Comparison of ENCODE assay signal across 8 cellular contexts in the genomic region with DNA sequence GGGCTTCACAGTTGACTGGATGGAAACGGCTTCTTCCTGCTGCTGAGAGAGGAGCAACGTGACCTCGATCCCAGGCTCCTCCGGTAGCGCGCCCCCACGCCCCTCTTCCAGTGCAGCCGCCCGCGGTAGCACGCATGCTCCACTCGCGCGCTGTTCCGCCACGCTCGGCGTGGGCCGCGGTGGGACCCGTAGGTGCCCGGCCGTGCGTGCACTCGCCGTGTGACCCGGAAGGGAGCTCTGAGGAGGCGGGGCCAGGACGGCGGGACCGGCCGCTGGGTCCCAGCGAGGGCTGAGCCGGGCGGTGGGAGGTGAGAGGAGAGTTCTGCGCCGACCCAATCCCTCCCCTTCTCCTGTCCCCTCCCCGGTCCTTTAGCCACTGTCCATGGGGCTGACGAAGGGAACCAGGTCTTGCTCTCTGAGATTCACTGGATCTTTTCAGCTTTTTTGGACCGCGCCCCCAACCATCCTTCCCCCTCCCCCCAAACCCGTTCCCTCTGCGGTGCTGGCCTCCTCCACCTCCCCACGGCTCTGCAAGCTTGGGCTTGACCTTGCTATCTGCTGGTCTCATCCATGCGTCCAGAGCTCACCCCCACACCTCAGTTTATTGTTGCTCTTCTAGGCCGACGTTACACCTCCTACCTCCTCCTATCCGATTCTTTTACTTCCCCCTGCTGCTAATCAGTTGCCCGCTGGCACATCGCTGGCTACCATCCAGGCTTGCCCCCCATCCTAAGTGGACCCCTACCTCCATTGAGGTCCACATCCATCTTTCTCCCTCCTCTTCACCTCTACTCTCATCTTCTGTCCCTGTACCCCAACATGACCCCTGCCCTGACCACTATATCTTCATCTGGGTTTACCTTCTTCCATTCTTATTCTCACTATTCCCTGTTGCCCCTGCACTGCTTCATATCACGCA. TPM values are rescaled to one million over a fixed set of nuclear protein-coding genes. Genes with fewer than 3 reads are reported as not detected.
DNase-seq lines count a peak whose midpoint lies in the region; ATAC-seq and TF ChIP-seq lines count a peak whose summit lies in the region.

CUL9 (plus strand) TSS at position 255 of the 919 bp plus-strand sequence. CDS start 2,115 bp downstream, outside the sequence.

- peak within 1 kb of the TSS; percentile 78 for H3K27ac ChIP-seq in CD4-positive, alpha-beta memory T cell (ENCODE audit: low read depth, low read length)
- H3K27ac ChIP-seq in PC-3 (ENCODE audit: low read length), result peak within 1 kb of the TSS; percentile 22; the same call in 1 of the 2 replicates
- H3K27ac ChIP-seq in esophagus (ENCODE audit: low read depth in 2 of 2, low read length in 1 of 2), result peak within 1 kb of the TSS; percentile 85 to 87

- TF ChIP-seq CTCF in PC-3 (conservative IDR thresholded peaks at IDR 0.05; ENCODE audit: low read depth, low read length), result no peak

- H3K27me3 ChIP-seq in CD4-positive, alpha-beta memory T cell (ENCODE audit: insufficient read depth, low read length), result no peaks in the 10 kb centered on the region
- no peaks in the 10 kb centered on the region for H3K27me3 ChIP-seq in PC-3 (ENCODE audit: low read length)
- H3K27me3 ChIP-seq in esophagus (ENCODE audit: control insufficient read depth in 1 of 2, insufficient read depth in 2 of 2, low read length in 2 of 2), result no peaks in the 10 kb centered on the region
- H3K27me3 ChIP-seq in mucosa of stomach (ENCODE audit: control insufficient read depth, insufficient read depth, low read length), result no peaks in the 10 kb centered on the region

- peaks cover 57% of the 10 kb centered on the region for H3K4me1 ChIP-seq in CD4-positive, alpha-beta memory T cell (ENCODE audit: insufficient read depth, low read length)
- H3K4me1 ChIP-seq in PC-3 (ENCODE audit: insufficient read depth, low read length) (peaks cover 13% of the 10 kb centered on the region), esophagus (ENCODE audit: control insufficient read depth in 2 of 2, insufficient read depth in 2 of 2, low read length in 1 of 2) (peaks cover 6 to 10% of the 10 kb centered on the region in 2 donors), mucosa of stomach (ENCODE audit: control insufficient read depth, insufficient read depth, low read length) (peaks cover 10% of the 10 kb centered on the region)

- no peaks in the 10 kb centered on the region for H4K20me1 ChIP-seq in PC-3 (ENCODE audit: low read length)

- peak within 1 kb of the TSS; percentile 79 for H3K9ac ChIP-seq in PC-3 (ENCODE audit: low read length)
- H3K9ac ChIP-seq in mucosa of stomach (ENCODE audit: low read length), result peak within 1 kb of the TSS; percentile 69

- H3K27me3 Mint-ChIP-seq in CD4-positive, alpha-beta memory T cell, result no peaks in the 10 kb centered on the region
- no peaks in the 10 kb centered on the region for H3K27me3 Mint-ChIP-seq in activated T-cell treated with anti-CD3 and anti-CD28 coated beads, Interleukin-2, amount 50 U/mL, for 4 hours (ENCODE audit: low read depth)

- H3K4me3 Mint-ChIP-seq in CD4-positive, alpha-beta memory T cell, result peak within 1 kb of the TSS; percentile 83 to 96 (median 91)
- peak within 1 kb of the TSS; percentile 89 for H3K4me3 Mint-ChIP-seq in activated T-cell treated with anti-CD3 and anti-CD28 coated beads, Interleukin-2, amount 50 U/mL, for 4 hours

- no peaks in the 10 kb centered on the region for H3K9me3 Mint-ChIP-seq in CD4-positive, alpha-beta memory T cell
- H3K9me3 Mint-ChIP-seq in activated T-cell treated with anti-CD3 and anti-CD28 coated beads, Interleukin-2, amount 50 U/mL, for 4 hours, result no peaks in the 10 kb centered on the region

- H2AFZ ChIP-seq in PC-3 (ENCODE audit: low read length), result peak within 1 kb of the TSS; percentile 83

- DNase-seq in CD4-positive, alpha-beta memory T cell, result peak; percentile 78 to 81 (median 79)
- DNase-seq in PC-3, result peak; percentile 75
- peak; percentile 68 for DNase-seq in activated T-cell treated with anti-CD3 and anti-CD28 coated beads, Interleukin-2, amount 50 U/mL, for 4 hours
- peak; percentile 44 to 59 for DNase-seq in stimulated activated CD8-positive, alpha-beta memory T cell treated with anti-CD3 and anti-CD28 coated beads, Interleukin-4, amount 100 ng/mL, for 4 hours (ENCODE audit: low read depth in 2 of 2, low spot score in 1 of 2)

- H3F3A ChIP-seq in PC-3 (ENCODE audit: low read length, unreplicated experiment), result no peaks in the 10 kb centered on the region

- BruUV-seq in PC-3 (replicated peaks; lab: Mats Ljungman, UMichigan), result no TSS peak

- peaks cover 33% of the 10 kb centered on the region for H3K36me3 ChIP-seq in CD4-positive, alpha-beta memory T cell (ENCODE audit: insufficient read depth, low read length)
- H3K36me3 ChIP-seq in PC-3 (ENCODE audit: low read depth, low read length) (peaks cover 11% of the 10 kb centered on the region; the same call in 1 of the 2 replicates), esophagus (ENCODE audit: control insufficient read depth in 2 of 2, insufficient read depth in 2 of 2, low read length in 1 of 2) (peaks cover 14 to 37% of the 10 kb centered on the region in 2 donors), mucosa of stomach (ENCODE audit: control insufficient read depth, insufficient read depth, low read length) (peaks cover 8% of the 10 kb centered on the region)

- H3K4me2 ChIP-seq in PC-3 (ENCODE audit: low read length), result peak within 1 kb of the TSS; percentile 93

- CTCF ChIA-PET in CD4-positive, alpha-beta memory T cell (lab: Charles Lee; ENCODE audit: partially characterized antibody), result interaction anchor here (1.0 kb wide), 3 partner anchors 9 to 281 kb away, joined by 3 to 5 read pairs (median 3); no protein-coding TSS in a partner anchor
- CTCF ChIA-PET in PC-3 (lab: Charles Lee), result no interaction called here

- peaks cover 40 to 60% (median 49%) of the 10 kb centered on the region in 4 donors for H3K4me1 Mint-ChIP-seq in CD4-positive, alpha-beta memory T cell
- peaks cover 47% of the 10 kb centered on the region for H3K4me1 Mint-ChIP-seq in activated T-cell treated with anti-CD3 and anti-CD28 coated beads, Interleukin-2, amount 50 U/mL, for 4 hours (ENCODE audit: low read depth)

- H3K36me3 Mint-ChIP-seq in CD4-positive, alpha-beta memory T cell, result peaks cover 24 to 43% of the 10 kb centered on the region in 2 donors
- peaks cover 15% of the 10 kb centered on the region for H3K36me3 Mint-ChIP-seq in activated T-cell treated with anti-CD3 and anti-CD28 coated beads, Interleukin-2, amount 50 U/mL, for 4 hours (ENCODE audit: insufficient read depth)

- ATAC-seq in GM19372 (IDR thresholded peaks at IDR 0.05; ENCODE audit: low read depth, unreplicated experiment) (peak; percentile 97), HG03521 (IDR thresholded peaks at IDR 0.05; ENCODE audit: unreplicated experiment) (peak; percentile 94), PC-3 (peak; percentile 98)
- peak; percentile 96 for ATAC-seq in activated T-cell treated with anti-CD3 and anti-CD28 coated beads, Interleukin-2, amount 50 U/mL, for 4 hours

- 1% methylated on average over 51 of the region's 51 CpGs for WGBS in esophagus, 2 donors

- H3K79me2 ChIP-seq in PC-3 (ENCODE audit: low read length), result no peaks in the 10 kb centered on the region

- POLR2A ChIA-PET in CD4-positive, alpha-beta memory T cell (lab: Charles Lee; ENCODE audit: partially characterized antibody), result interaction anchor here (0.5 to 3.9 kb wide), 9 partner anchors 8 to 253 kb away, joined by 3 to 46 read pairs (median 5); partner anchors contain the start of genes CNPY3, DNPH1 and SRF
- POLR2A ChIA-PET in PC-3 (lab: Charles Lee; ENCODE audit: unreplicated experiment), result interaction anchor here (0.5 to 0.6 kb wide), 3 partner anchors 31 to 168 kb away, joined by 3 read pairs; partner anchors contain the start of gene KLHDC3

- peak within 1 kb of the TSS; percentile 55 to 78 for H3K4me3 ChIP-seq in CD4-positive, alpha-beta memory T cell (ENCODE audit: low read length in 2 of 2)
- H3K4me3 ChIP-seq in PC-3 (ENCODE audit: low read length) (peak within 1 kb of the TSS; percentile 79), esophagus (ENCODE audit: low read depth in 1 of 2, low read length in 2 of 2) (peak within 1 kb of the TSS; percentile 68 to 73), mucosa of stomach (ENCODE audit: low read length) (peak within 1 kb of the TSS; percentile 60)

- intact Hi-C loops in CD4-positive, alpha-beta memory T cell (cut with micrococcal nuclease), result loop anchor here (1.0 kb wide), 1 partner anchor 8 kb away; no protein-coding TSS in a partner anchor
- intact Hi-C loops in PC-3 (cut with micrococcal nuclease), result no loop called here

- peak within 1 kb of the TSS; percentile 81 to 98 (median 92) for H3K27ac Mint-ChIP-seq in CD4-positive, alpha-beta memory T cell

- H3K9me3 ChIP-seq in CD4-positive, alpha-beta memory T cell (ENCODE audit: control insufficient read depth in 1 of 2, low read length in 2 of 2), result no peaks in the 10 kb centered on the region
- H3K9me3 ChIP-seq in PC-3 (ENCODE audit: low read length) (no peaks in the 10 kb centered on the region), esophagus (ENCODE audit: control insufficient read depth in 2 of 2, insufficient read depth in 1 of 2, low read depth in 1 of 2, low read length in 1 of 2) (no peaks in the 10 kb centered on the region), mucosa of stomach (ENCODE audit: control insufficient read depth, low read length) (no peaks in the 10 kb centered on the region)

- H3K9me2 ChIP-seq in PC-3 (replicated peaks; ENCODE audit: low read length), result no peaks in the 10 kb centered on the region

RNA-seq across cellular contexts. Expression of gene CUL9, which starts in this region (rescaled TPM):
- total RNA-seq in CD4-positive, alpha-beta memory T cell, result 10 to 100 TPM; 93.8 to 95.2 TPM
- 10 to 100 TPM in 1 of 2 donors, 1 to 10 TPM in 1; 8.3 to 16.0 TPM for polyA plus RNA-seq in CD4-positive, alpha-beta memory T cell
- total RNA-seq in PC-3 (2014; rRNA removed), result 30.4 and 43.8 TPM in 2 replicates
- 10 to 100 TPM; 29.5 to 32.3 (median 30.4) TPM for total RNA-seq in activated T-cell treated with anti-CD3 and anti-CD28 coated beads, Interleukin-2, amount 50 U/mL, for 4 hours
- 10 to 100 TPM; 26.6 to 64.9 TPM for polyA plus RNA-seq in esophagus

Comparison
In these comparisons a context has a peak if more than half of its experiments do, and no peak if none do; other contexts are left out.
1. Peak in every context shown above with its lines: DNase-seq, ATAC-seq, H3K4me3 ChIP-seq and H3K27ac ChIP-seq.
2. H3K27ac ChIP-seq: peak in every context shown above with its lines; median percentile 86 in esophagus; 78 in CD4-positive, alpha-beta memory T cell; 22 in PC-3.